1 cellular context compared by ENCODE assay signal in the genomic region with DNA sequence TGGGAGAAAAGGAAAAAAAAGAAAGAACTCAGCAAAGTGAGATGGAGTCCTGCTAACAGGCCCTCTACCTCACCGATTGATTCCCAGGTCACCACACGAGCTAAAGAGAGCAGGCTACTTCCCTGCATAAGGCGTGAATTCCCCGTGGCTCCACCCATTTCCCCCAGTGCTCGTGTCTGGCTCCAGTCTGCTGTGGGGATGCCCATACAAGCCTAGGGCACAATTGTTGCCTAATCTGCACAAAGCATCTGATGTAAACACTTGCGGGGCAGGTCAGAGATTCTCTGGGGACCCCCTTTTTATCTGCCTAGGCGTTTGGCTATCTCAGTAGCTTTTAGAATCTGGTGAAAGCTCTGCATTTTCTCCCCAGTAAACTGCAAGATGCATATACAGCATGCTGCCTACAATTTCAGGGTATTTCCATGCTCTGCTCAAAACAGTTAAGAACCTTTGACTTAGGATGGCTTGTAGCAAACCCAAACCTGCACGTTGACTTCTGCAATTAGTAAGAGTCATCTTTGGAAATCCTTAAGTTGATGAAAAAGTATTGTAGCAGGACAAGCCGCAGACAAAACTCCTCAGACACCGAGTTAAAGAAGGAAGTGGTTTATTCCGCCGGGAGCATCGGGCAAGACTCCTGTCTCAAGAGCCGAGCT.
TF ChIP-seq lines count a peak whose summit lies in the region.

No MANE protein-coding gene starts in this region.

TF ChIP-seq in IMR-90, 13 proteins besides CTCF, POLR2A, EP300 and RAD21:
- TF ChIP-seq, protein P1, sequence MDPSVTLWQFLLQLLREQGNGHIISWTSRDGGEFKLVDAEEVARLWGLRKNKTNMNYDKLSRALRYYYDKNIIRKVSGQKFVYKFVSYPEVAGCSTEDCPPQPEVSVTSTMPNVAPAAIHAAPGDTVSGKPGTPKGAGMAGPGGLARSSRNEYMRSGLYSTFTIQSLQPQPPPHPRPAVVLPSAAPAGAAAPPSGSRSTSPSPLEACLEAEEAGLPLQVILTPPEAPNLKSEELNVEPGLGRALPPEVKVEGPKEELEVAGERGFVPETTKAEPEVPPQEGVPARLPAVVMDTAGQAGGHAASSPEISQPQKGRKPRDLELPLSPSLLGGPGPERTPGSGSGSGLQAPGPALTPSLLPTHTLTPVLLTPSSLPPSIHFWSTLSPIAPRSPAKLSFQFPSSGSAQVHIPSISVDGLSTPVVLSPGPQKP (IDR thresholded peaks at IDR 0.05; ENCODE audit: borderline replicate concordance, low read depth, low read length), result no peak
- TF ChIP-seq NFE2L2 (IDR thresholded peaks at IDR 0.05; ENCODE audit: low read depth, low read length) (no peak), BHLHE40 (IDR thresholded peaks at IDR 0.05; ENCODE audit: low read depth, low read length) (no peak), MAFK (IDR thresholded peaks at IDR 0.05; ENCODE audit: low read depth, low read length) (no peak), MXI1 (IDR thresholded peaks at IDR 0.05; ENCODE audit: borderline replicate concordance, low read depth, low read length) (no peak), MAZ (IDR thresholded peaks at IDR 0.05; ENCODE audit: borderline replicate concordance, low read depth, low read length) (no peak), FOS (IDR thresholded peaks at IDR 0.05; ENCODE audit: low read depth, low read length) (no peak), SMC3 (IDR thresholded peaks at IDR 0.05; ENCODE audit: low read depth, low read length) (no peak), RCOR1 (IDR thresholded peaks at IDR 0.05; ENCODE audit: insufficient replicate concordance, low read length) (no peak), CHD1 (IDR thresholded peaks at IDR 0.05; ENCODE audit: low read depth, low read length) (no peak), RFX5 (IDR thresholded peaks at IDR 0.05; ENCODE audit: low read depth, low read length) (no peak), CEBPB (IDR thresholded peaks at IDR 0.05; ENCODE audit: low read depth, low read length) (no peak)
- TF ChIP-seq, protein P2, sequence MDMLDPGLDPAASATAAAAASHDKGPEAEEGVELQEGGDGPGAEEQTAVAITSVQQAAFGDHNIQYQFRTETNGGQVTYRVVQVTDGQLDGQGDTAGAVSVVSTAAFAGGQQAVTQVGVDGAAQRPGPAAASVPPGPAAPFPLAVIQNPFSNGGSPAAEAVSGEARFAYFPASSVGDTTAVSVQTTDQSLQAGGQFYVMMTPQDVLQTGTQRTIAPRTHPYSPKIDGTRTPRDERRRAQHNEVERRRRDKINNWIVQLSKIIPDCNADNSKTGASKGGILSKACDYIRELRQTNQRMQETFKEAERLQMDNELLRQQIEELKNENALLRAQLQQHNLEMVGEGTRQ (IDR thresholded peaks at IDR 0.05; ENCODE audit: low read depth, low read length), result no peak
